Comparison of ENCODE assay signal across 20 cellular contexts in genomic region chr2:239351687-239352086, GRCh38.
"Had no signal": no experiment of that assay in that cellular context is flagged by ENCODE, and none has a peak within 500 bp of the region (broad histone marks: within the 10 kb centered on the region; RNA-seq: fewer than 3 reads in every experiment).

No MANE protein-coding gene starts in this region.

- H3K9me3 ChIP-seq: testis, upper lobe of right lung had no signal

- H3K27ac Mint-ChIP-seq: activated B cell treated with CpG ODN at 0.5 μM for 24 hours; activated naive CD4-positive, alpha-beta T cell treated with anti-CD3 and anti-CD28 coated beads, Interleukin-2, amount 10 ng/mL, durations not matched to agents 7 days and 5 days; activated naive CD8-positive, alpha-beta T cell treated with anti-CD3 and anti-CD28 coated beads, Interleukin-2, amount 50 U/mL, for 24 hours; activated T-cell treated with anti-CD3 and anti-CD28 coated beads, Interleukin-2, amount 50 U/mL, for 24 hours had no signal

- H3K27me3 ChIP-seq: testis, upper lobe of right lung had no signal

- H3K4me3 ChIP-seq: testis, upper lobe of right lung had no signal

- DNase-seq: activated B cell treated with CpG ODN at 0.5 μM for 24 hours; activated CD4-positive, alpha-beta T cell treated with anti-CD3 and anti-CD28 coated beads for 48 hours; activated CD8-positive, alpha-beta T cell treated with anti-CD3 and anti-CD28 coated beads for 36 hours; activated naive CD4-positive, alpha-beta T cell treated with anti-CD3 and anti-CD28 coated beads, Interleukin-2, amount 10 ng/mL, durations not matched to agents 7 days and 5 days; activated naive CD8-positive, alpha-beta T cell treated with anti-CD3 and anti-CD28 coated beads, Interleukin-2, amount 50 U/mL, for 24 hours; activated T-cell treated with anti-CD3 and anti-CD28 coated beads, Interleukin-2, amount 50 U/mL, for 24 hours; anterior cingulate cortex; cerebellar nuclear complex; effector CD4-positive, alpha-beta T cell; immature natural killer cell; mesendoderm; natural killer cell; stimulated activated CD4-positive, alpha-beta T cell treated with anti-CD3 and anti-CD28 coated beads, Interleukin-12 subunit alpha, Interleukin-12 subunit beta, amount 100 ng/mL, for 4 hours; stimulated activated CD4-positive, alpha-beta T cell treated with anti-CD3 and anti-CD28 coated beads, Interleukin-2, amount 100 ng/mL, for 24 hours; stimulated activated naive CD8-positive, alpha-beta T cell treated with anti-CD3 and anti-CD28 coated beads, Interleukin-15, amount 100 ng/mL, for 72 hours; T-cell; T-helper 9 cell; testis; upper lobe of right lung had no signal

- H3K4me3 Mint-ChIP-seq: activated B cell treated with CpG ODN at 0.5 μM for 24 hours; activated CD8-positive, alpha-beta T cell treated with anti-CD3 and anti-CD28 coated beads for 36 hours; activated naive CD4-positive, alpha-beta T cell treated with anti-CD3 and anti-CD28 coated beads, Interleukin-2, amount 10 ng/mL, durations not matched to agents 7 days and 5 days; activated naive CD8-positive, alpha-beta T cell treated with anti-CD3 and anti-CD28 coated beads, Interleukin-2, amount 50 U/mL, for 24 hours; activated T-cell treated with anti-CD3 and anti-CD28 coated beads, Interleukin-2, amount 50 U/mL, for 24 hours; immature natural killer cell; natural killer cell; stimulated activated naive CD8-positive, alpha-beta T cell treated with anti-CD3 and anti-CD28 coated beads, Interleukin-15, amount 100 ng/mL, for 72 hours; T-cell had no signal

- H3K27me3 Mint-ChIP-seq: activated B cell treated with CpG ODN at 0.5 μM for 24 hours; activated CD8-positive, alpha-beta T cell treated with anti-CD3 and anti-CD28 coated beads for 36 hours; activated naive CD4-positive, alpha-beta T cell treated with anti-CD3 and anti-CD28 coated beads, Interleukin-2, amount 10 ng/mL, durations not matched to agents 7 days and 5 days; activated naive CD8-positive, alpha-beta T cell treated with anti-CD3 and anti-CD28 coated beads, Interleukin-2, amount 50 U/mL, for 24 hours; activated T-cell treated with anti-CD3 and anti-CD28 coated beads, Interleukin-2, amount 50 U/mL, for 24 hours; stimulated activated naive CD8-positive, alpha-beta T cell treated with anti-CD3 and anti-CD28 coated beads, Interleukin-15, amount 100 ng/mL, for 72 hours; T-cell had no signal

- H3K27ac ChIP-seq: testis, upper lobe of right lung had no signal

- ATAC-seq: activated CD8-positive, alpha-beta T cell treated with anti-CD3 and anti-CD28 coated beads for 36 hours; activated naive CD8-positive, alpha-beta T cell treated with anti-CD3 and anti-CD28 coated beads, Interleukin-2, amount 50 U/mL, for 24 hours; natural killer cell; SK-N-SH treated with all-trans-retinoic acid at 6 μM for 48 hours; stimulated activated naive CD8-positive, alpha-beta T cell treated with anti-CD3 and anti-CD28 coated beads, Interleukin-15, amount 100 ng/mL, for 72 hours; T-cell; upper lobe of right lung had no signal

- H3K4me1 Mint-ChIP-seq: activated B cell treated with CpG ODN at 0.5 μM for 24 hours; activated naive CD4-positive, alpha-beta T cell treated with anti-CD3 and anti-CD28 coated beads, Interleukin-2, amount 10 ng/mL, durations not matched to agents 7 days and 5 days had no signal
